In the genomic region with DNA sequence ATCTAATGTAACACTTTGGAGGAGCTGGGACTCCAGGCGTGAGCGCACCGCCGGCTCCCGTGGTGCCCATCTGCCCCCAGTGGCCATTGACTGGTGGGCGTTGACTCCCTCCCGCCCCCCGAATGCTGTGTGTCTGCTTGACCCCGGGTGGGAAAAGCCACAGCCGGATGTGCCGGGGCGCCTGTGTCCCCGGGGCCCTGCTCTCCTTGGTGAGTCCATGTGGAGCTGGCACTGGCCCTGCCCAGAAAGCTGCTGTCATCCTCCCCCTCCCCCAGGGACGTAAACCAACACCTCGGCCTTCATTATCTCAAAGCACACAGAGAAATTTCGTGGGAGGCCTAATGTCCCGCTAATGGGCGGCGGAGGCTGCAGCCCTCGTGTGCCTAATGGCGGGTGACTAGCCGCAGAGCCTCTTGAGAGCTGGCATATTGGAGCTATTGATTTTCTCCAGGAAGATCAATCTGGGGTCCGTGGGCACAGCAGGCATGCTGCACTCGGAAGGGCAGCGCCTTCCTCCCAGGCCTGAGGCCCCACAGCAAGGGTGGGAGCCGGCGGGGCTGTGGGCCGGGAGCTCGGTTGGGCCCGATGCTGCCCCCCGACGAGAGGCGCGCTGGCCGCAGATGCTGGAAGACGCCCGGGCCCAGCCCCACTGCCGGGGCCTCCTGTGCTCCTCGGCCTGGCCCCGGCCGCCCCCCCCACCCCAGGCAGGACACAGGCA, we compare ENCODE assay signal across 1 cellular context.
TF ChIP-seq lines count a peak whose summit lies in the region.

No MANE protein-coding gene starts in this region.

TF ChIP-seq in K562, 482 proteins besides CTCF, POLR2A, EP300 and RAD21 (continued from another document and continues in another):
- TF ChIP-seq, protein P1, sequence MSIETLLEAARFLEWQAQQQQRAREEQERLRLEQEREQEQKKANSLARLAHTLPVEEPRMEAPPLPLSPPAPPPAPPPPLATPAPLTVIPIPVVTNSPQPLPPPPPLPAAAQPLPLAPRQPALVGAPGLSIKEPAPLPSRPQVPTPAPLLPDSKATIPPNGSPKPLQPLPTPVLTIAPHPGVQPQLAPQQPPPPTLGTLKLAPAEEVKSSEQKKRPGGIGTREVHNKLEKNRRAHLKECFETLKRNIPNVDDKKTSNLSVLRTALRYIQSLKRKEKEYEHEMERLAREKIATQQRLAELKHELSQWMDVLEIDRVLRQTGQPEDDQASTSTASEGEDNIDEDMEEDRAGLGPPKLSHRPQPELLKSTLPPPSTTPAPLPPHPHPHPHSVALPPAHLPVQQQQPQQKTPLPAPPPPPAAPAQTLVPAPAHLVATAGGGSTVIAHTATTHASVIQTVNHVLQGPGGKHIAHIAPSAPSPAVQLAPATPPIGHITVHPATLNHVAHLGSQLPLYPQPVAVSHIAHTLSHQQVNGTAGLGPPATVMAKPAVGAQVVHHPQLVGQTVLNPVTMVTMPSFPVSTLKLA (conservative IDR thresholded peaks at IDR 0.05): no peak
- TF ChIP-seq IRF9 (tag; IDR thresholded peaks at IDR 0.05): no peak
- TF ChIP-seq RFX7 (CRISPR knock-in tag; IDR thresholded peaks at IDR 0.05): no peak
- no peak for TF ChIP-seq SPI1 (IDR thresholded peaks at IDR 0.05; ENCODE audit: borderline replicate concordance, low read depth, low read length)
- TF ChIP-seq GMEB1 (CRISPR knock-in tag; IDR thresholded peaks at IDR 0.05): no peak
- no peak for TF ChIP-seq CC2D1A (IDR thresholded peaks at IDR 0.05)
- no peak for TF ChIP-seq GATAD2B (IDR thresholded peaks at IDR 0.05; ENCODE audit: borderline replicate concordance)
- no peak for TF ChIP-seq SREBF1 (IDR thresholded peaks at IDR 0.05; ENCODE audit: borderline replicate concordance, low read depth, low read length)
- peak; percentile 43 for TF ChIP-seq ZFX (CRISPR knock-in tag; IDR thresholded peaks at IDR 0.05)
- no peak for TF ChIP-seq NCOR1 (IDR thresholded peaks at IDR 0.05)
- no peak for TF ChIP-seq ZNF133 (CRISPR knock-in tag; IDR thresholded peaks at IDR 0.05)
- TF ChIP-seq SNRNP70 (optimal IDR thresholded peaks at IDR 0.05; ENCODE audit: low read depth, low read length): no peak
- TF ChIP-seq ZNF830 (CRISPR knock-in tag; IDR thresholded peaks at IDR 0.05): no peak
- no peak for TF ChIP-seq JUN (IDR thresholded peaks at IDR 0.05; ENCODE audit: borderline replicate concordance, low read depth, low read length)
- TF ChIP-seq JUN (CRISPR knock-in tag; IDR thresholded peaks at IDR 0.05; ENCODE audit: borderline replicate concordance): no peak
- TF ChIP-seq SAP30 (IDR thresholded peaks at IDR 0.05; ENCODE audit: borderline replicate concordance, insufficient read depth, low read depth, low read length, poor library complexity, severe bottlenecking): no peak
- no peak for TF ChIP-seq TOE1 (IDR thresholded peaks at IDR 0.05; ENCODE audit: borderline replicate concordance)
- TF ChIP-seq TOE1 (CRISPR knock-in tag; IDR thresholded peaks at IDR 0.05; ENCODE audit: borderline replicate concordance, low read depth): no peak
- no peak for TF ChIP-seq OTX1 (CRISPR knock-in tag; IDR thresholded peaks at IDR 0.05)
- no peak for TF ChIP-seq RAD51 (IDR thresholded peaks at IDR 0.05; ENCODE audit: borderline replicate concordance, low read depth)
- TF ChIP-seq YY1 (IDR thresholded peaks at IDR 0.05; ENCODE audit: borderline replicate concordance in 1 of 3, control insufficient read depth in 1 of 3, extremely low read depth in 1 of 3, insufficient read depth in 3 of 3, insufficient read length in 1 of 3, insufficient replicate concordance in 2 of 3, low read depth in 1 of 3, low read length in 2 of 3): peak in 1 of 3 experiments; percentile 36
- no peak for TF ChIP-seq CAMTA2 (CRISPR knock-in tag; conservative IDR thresholded peaks at IDR 0.05)
- no peak for TF ChIP-seq NCOA1 (IDR thresholded peaks at IDR 0.05; ENCODE audit: low read depth)
- TF ChIP-seq, protein P2, sequence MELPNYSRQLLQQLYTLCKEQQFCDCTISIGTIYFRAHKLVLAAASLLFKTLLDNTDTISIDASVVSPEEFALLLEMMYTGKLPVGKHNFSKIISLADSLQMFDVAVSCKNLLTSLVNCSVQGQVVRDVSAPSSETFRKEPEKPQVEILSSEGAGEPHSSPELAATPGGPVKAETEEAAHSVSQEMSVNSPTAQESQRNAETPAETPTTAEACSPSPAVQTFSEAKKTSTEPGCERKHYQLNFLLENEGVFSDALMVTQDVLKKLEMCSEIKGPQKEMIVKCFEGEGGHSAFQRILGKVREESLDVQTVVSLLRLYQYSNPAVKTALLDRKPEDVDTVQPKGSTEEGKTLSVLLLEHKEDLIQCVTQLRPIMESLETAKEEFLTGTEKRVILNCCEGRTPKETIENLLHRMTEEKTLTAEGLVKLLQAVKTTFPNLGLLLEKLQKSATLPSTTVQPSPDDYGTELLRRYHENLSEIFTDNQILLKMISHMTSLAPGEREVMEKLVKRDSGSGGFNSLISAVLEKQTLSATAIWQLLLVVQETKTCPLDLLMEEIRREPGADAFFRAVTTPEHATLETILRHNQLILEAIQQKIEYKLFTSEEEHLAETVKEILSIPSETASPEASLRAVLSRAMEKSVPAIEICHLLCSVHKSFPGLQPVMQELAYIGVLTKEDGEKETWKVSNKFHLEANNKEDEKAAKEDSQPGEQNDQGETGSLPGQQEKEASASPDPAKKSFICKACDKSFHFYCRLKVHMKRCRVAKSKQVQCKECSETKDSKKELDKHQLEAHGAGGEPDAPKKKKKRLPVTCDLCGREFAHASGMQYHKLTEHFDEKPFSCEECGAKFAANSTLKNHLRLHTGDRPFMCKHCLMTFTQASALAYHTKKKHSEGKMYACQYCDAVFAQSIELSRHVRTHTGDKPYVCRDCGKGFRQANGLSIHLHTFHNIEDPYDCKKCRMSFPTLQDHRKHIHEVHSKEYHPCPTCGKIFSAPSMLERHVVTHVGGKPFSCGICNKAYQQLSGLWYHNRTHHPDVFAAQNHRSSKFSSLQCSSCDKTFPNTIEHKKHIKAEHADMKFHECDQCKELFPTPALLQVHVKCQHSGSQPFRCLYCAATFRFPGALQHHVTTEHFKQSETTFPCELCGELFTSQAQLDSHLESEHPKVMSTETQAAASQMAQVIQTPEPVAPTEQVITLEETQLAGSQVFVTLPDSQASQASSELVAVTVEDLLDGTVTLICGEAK (IDR thresholded peaks at IDR 0.05): no peak
- TF ChIP-seq, protein P2 (CRISPR knock-in tag; IDR thresholded peaks at IDR 0.05): no peak
- TF ChIP-seq, protein P3, sequence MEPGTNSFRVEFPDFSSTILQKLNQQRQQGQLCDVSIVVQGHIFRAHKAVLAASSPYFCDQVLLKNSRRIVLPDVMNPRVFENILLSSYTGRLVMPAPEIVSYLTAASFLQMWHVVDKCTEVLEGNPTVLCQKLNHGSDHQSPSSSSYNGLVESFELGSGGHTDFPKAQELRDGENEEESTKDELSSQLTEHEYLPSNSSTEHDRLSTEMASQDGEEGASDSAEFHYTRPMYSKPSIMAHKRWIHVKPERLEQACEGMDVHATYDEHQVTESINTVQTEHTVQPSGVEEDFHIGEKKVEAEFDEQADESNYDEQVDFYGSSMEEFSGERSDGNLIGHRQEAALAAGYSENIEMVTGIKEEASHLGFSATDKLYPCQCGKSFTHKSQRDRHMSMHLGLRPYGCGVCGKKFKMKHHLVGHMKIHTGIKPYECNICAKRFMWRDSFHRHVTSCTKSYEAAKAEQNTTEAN (CRISPR knock-in tag; IDR thresholded peaks at IDR 0.05): no peak
- TF ChIP-seq POLR2AphosphoS5 (IDR thresholded peaks at IDR 0.05; ENCODE audit: control insufficient read depth, insufficient read depth, low read depth, low read length): no peak
- TF ChIP-seq SMARCA5 (IDR thresholded peaks at IDR 0.05): no peak
- TF ChIP-seq ZNF449 (CRISPR knock-in tag; IDR thresholded peaks at IDR 0.05): no peak
- TF ChIP-seq ZNF121 (CRISPR knock-in tag; conservative IDR thresholded peaks at IDR 0.05): no peak
- TF ChIP-seq SMAD1 (IDR thresholded peaks at IDR 0.05; ENCODE audit: low read depth, low read length, partially characterized antibody): no peak
- TF ChIP-seq EGR1 (conservative IDR thresholded peaks at IDR 0.05): 0 out of 2 replicates have a peak, but pooled peaks have one; percentile 4
- TF ChIP-seq NBN (IDR thresholded peaks at IDR 0.05; ENCODE audit: low read depth): no peak
- TF ChIP-seq ID3 (CRISPR knock-in tag; IDR thresholded peaks at IDR 0.05): no peak
- no peak for TF ChIP-seq ID3 (tag; IDR thresholded peaks at IDR 0.05)
- TF ChIP-seq CBFA2T3 (IDR thresholded peaks at IDR 0.05): peak; percentile 24; the same call in 1 of the 2 replicates
- TF ChIP-seq CBFA2T2 (conservative IDR thresholded peaks at IDR 0.05): no peak
- no peak for TF ChIP-seq NCOA4 (IDR thresholded peaks at IDR 0.05; ENCODE audit: partially characterized antibody)
- TF ChIP-seq TEAD4 (IDR thresholded peaks at IDR 0.05; ENCODE audit: low read length): no peak
- TF ChIP-seq TEAD4 (CRISPR knock-in tag; IDR thresholded peaks at IDR 0.05; ENCODE audit: borderline replicate concordance): no peak
- no peak for TF ChIP-seq PTBP1 (IDR thresholded peaks at IDR 0.05; ENCODE audit: low read depth, low read length)
